Comparison of ENCODE assay signal across 16 cellular contexts in the genomic region with DNA sequence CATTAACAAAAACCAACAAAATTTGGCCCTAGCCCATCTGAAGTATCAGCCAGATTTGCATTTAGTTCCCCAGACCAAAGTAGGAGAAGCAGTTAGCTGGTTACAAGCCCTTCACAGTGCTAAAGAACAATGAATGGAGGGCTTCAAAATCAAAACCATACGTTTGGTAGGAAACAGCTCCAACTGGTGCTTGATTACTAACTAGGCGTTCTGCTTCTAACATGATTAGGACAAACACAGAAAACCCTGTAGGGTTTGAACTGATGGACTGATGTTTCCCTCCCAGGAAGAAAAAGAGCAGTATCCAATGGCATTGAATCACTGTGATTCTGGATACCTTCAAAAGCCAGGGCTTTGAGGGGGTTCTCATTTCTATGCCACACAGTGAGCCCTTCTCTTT. TPM values are rescaled to one million over a fixed set of nuclear protein-coding genes. Genes with fewer than 3 reads are reported as not detected.
A peak's percentile ranks its signal among the peaks of the same experiment; 100 is the strongest.
DNase-seq lines count a peak whose midpoint lies in the region; ATAC-seq, FAIRE-seq and TF ChIP-seq lines count a peak whose summit lies in the region.
"Had no signal": no experiment of that assay in that cellular context is flagged by ENCODE, and none has a peak within 500 bp of the region (broad histone marks: within the 10 kb centered on the region; RNA-seq: fewer than 3 reads in every experiment).

No MANE protein-coding gene starts in this region.

- H3K9me3 ChIP-seq in HepG2 (ENCODE audit: low read length) (no peaks in the 10 kb centered on the region), upper lobe of right lung (no peaks in the 10 kb centered on the region)
- H3K9me3 ChIP-seq: right atrium auricular region, transverse colon had no signal

- CTCF ChIA-PET in HepG2 (lab: Yijun Ruan, JAX; ENCODE audit: low intra/inter-chr PET ratio, low total read pairs): no interaction called here

- TF ChIP-seq EP300 in HepG2 (IDR thresholded peaks at IDR 0.05; ENCODE audit: low read depth in 2 of 2, low read length in 2 of 2) (no peak), HepG2 (CRISPR knock-in tag; IDR thresholded peaks at IDR 0.05; ENCODE audit: borderline replicate concordance) (no peak)

- no peaks in the 10 kb centered on the region for H3K27me3 Mint-ChIP-seq in natural killer cell treated with Interleukin-12 subunit alpha and Interleukin-12 subunit beta and Interleukin-15 and Interleukin-18, amount 100 ng/mL, for 72 hours
- H3K27me3 Mint-ChIP-seq in natural killer cell (ENCODE audit: low read depth in 2 of 2): peaks cover 7 to 11% of the 10 kb centered on the region in 2 donors
- H3K27me3 Mint-ChIP-seq: naive thymus-derived CD8-positive, alpha-beta T cell had no signal

- no peak for TF ChIP-seq RAD21 in HepG2 (CRISPR knock-in tag; IDR thresholded peaks at IDR 0.05)

- no peak overlapping the region for H3K4me2 ChIP-seq in HepG2 (ENCODE audit: low read depth, low read length)

- H3K27me3 ChIP-seq in HepG2 (ENCODE audit: control insufficient read depth in 1 of 2, insufficient read depth in 2 of 2, low read length in 2 of 2): no peaks in the 10 kb centered on the region
- H3K27me3 ChIP-seq in upper lobe of right lung: no peaks in the 10 kb centered on the region
- H3K27me3 ChIP-seq: right atrium auricular region, transverse colon had no signal

- H3K27ac Mint-ChIP-seq in natural killer cell treated with Interleukin-12 subunit alpha and Interleukin-12 subunit beta and Interleukin-15 and Interleukin-18, amount 100 ng/mL, for 72 hours: peak overlapping the region in 1 of 2 donors; percentile 73
- no peak overlapping the region for H3K27ac Mint-ChIP-seq in natural killer cell
- H3K27ac Mint-ChIP-seq: naive thymus-derived CD8-positive, alpha-beta T cell had no signal

- no peak overlapping the region for H3K9ac ChIP-seq in HepG2 (ENCODE audit: insufficient read depth, low read depth, low read length)

- H3K27ac ChIP-seq in HepG2 (ENCODE audit: extremely low read length, insufficient read depth, low read length): no peak overlapping the region
- H3K27ac ChIP-seq in upper lobe of right lung: peak overlapping the region; percentile 4
- H3K27ac ChIP-seq: right atrium auricular region, transverse colon had no signal

- H3K36me3 ChIP-seq in HepG2 (replicated peaks in 1 of 2; ENCODE audit: control insufficient read depth in 1 of 2, insufficient read depth in 2 of 2, low read length in 2 of 2): no peaks in the 10 kb centered on the region
- H3K36me3 ChIP-seq in upper lobe of right lung: no peaks in the 10 kb centered on the region
- H3K36me3 ChIP-seq: right atrium auricular region, transverse colon had no signal

- H3K4me1 Mint-ChIP-seq in natural killer cell treated with Interleukin-12 subunit alpha and Interleukin-12 subunit beta and Interleukin-15 and Interleukin-18, amount 100 ng/mL, for 72 hours (ENCODE audit: low read depth in 2 of 2): peaks cover 40 to 44% of the 10 kb centered on the region in 2 donors
- H3K4me1 Mint-ChIP-seq in natural killer cell: peaks cover 8 to 9% of the 10 kb centered on the region in 2 donors

- intact Hi-C loops in natural killer cell (cut with micrococcal nuclease) (no loop called here), HepG2 (cut with micrococcal nuclease; ENCODE audit: unreplicated experiment) (no loop called here), upper lobe of right lung (cut with DNase I) (no loop called here), left colon (cut with DNase I, micrococcal nuclease) (no loop called here)

- H2AFZ ChIP-seq in HepG2 (ENCODE audit: low read length): no peak overlapping the region

- H3K4me3 Mint-ChIP-seq in natural killer cell treated with Interleukin-12 subunit alpha and Interleukin-12 subunit beta and Interleukin-15 and Interleukin-18, amount 100 ng/mL, for 72 hours: peak overlapping the region; percentile 21
- no peak overlapping the region for H3K4me3 Mint-ChIP-seq in natural killer cell

- BruUV-seq in HepG2 (replicated peaks; lab: Mats Ljungman, UMichigan): no TSS peak

- ATAC-seq in natural killer cell treated with Interleukin-12 subunit alpha and Interleukin-12 subunit beta and Interleukin-15 and Interleukin-18, amount 100 ng/mL, for 72 hours: no peak
- ATAC-seq in natural killer cell: no peak
- no peak for ATAC-seq in HepG2
- no peak for ATAC-seq in upper lobe of right lung
- no peak for ATAC-seq in HG03469 (IDR thresholded peaks at IDR 0.05; ENCODE audit: unreplicated experiment)
- ATAC-seq in left colon: no peak

- peaks cover 4% of the 10 kb centered on the region for H3K36me3 Mint-ChIP-seq in natural killer cell treated with Interleukin-12 subunit alpha and Interleukin-12 subunit beta and Interleukin-15 and Interleukin-18, amount 100 ng/mL, for 72 hours
- H3K36me3 Mint-ChIP-seq in natural killer cell: no peaks in the 10 kb centered on the region
- H3K36me3 Mint-ChIP-seq: naive thymus-derived CD8-positive, alpha-beta T cell had no signal

- H3K4me1 ChIP-seq in HepG2 (ENCODE audit: insufficient read depth, low read length) (peaks cover 4% of the 10 kb centered on the region), upper lobe of right lung (peaks cover 36% of the 10 kb centered on the region)

- no peak for TF ChIP-seq POLR2A in HepG2 (IDR thresholded peaks at IDR 0.05; ENCODE audit: insufficient read depth in 1 of 2, low read depth in 2 of 2, low read length in 2 of 2)

- POLR2A ChIA-PET in HepG2 (lab: Yijun Ruan, JAX): no interaction called here

- peak; percentile 8 for FAIRE-seq in HepG2 (lab: Jason Lieb, UNC)
- FAIRE-seq: D721Med had no signal

- H4K20me1 ChIP-seq in HepG2 (ENCODE audit: insufficient read depth, low read length): no peaks in the 10 kb centered on the region

- no peak overlapping the region for H3K4me3 ChIP-seq in astrocyte of the spinal cord (ENCODE audit: low read depth, low read length)
- H3K4me3 ChIP-seq in HepG2 (replicated peaks in 1 of 3; ENCODE audit: insufficient read depth in 1 of 3, low read depth in 2 of 3, low read length in 3 of 3): no peak overlapping the region
- no peak overlapping the region for H3K4me3 ChIP-seq in upper lobe of right lung
- H3K4me3 ChIP-seq: right atrium auricular region, transverse colon had no signal

- no peak for DNase-seq in natural killer cell treated with Interleukin-12 subunit alpha and Interleukin-12 subunit beta and Interleukin-15 and Interleukin-18, amount 100 ng/mL, for 72 hours (ENCODE audit: low spot score)
- DNase-seq in natural killer cell (no peak), astrocyte of the spinal cord (ENCODE audit: low read depth, low spot score) (peak; percentile 26), HepG2 (ENCODE audit: low spot score) (no peak), upper lobe of right lung (no peak), hippocampal formation (lab: John Stamatoyannopoulos, UW) (no peak), left colon (no peak)
- DNase-seq: activated CD8-positive, alpha-beta memory T cell treated with anti-CD3 and anti-CD28 coated beads, Interleukin-2, amount 50 U/mL, for 4 hours; naive thymus-derived CD8-positive, alpha-beta T cell; NCI-H187 treated with DMSO at 0.1 percent for 48 hours; NCI-H524 treated with DMSO at 0.1 percent for 48 hours; stimulated activated CD4-positive, alpha-beta T cell treated with anti-CD3 and anti-CD28 coated beads, Interleukin-4, amount 100 ng/mL, for 1 hour; transverse colon had no signal

- in situ Hi-C loops in astrocyte of the spinal cord (cut with HindIII; ENCODE audit: low sequenced_read_pairs) (loop anchor here (25.0 kb wide), 1 partner anchor 341 kb away; no protein-coding TSS in a partner anchor), HepG2 (cut with HindIII; ENCODE audit: extremely low pct_ligation_motif_present, low pct_unique_long_range_greater_than_20kb) (no loop called here)

- H3K79me2 ChIP-seq in HepG2 (ENCODE audit: insufficient read depth, low read length): no peaks in the 10 kb centered on the region

- TF ChIP-seq CTCF in natural killer cell (IDR thresholded peaks at IDR 0.05): no peak
- no peak for TF ChIP-seq CTCF in astrocyte of the spinal cord (IDR thresholded peaks at IDR 0.05; ENCODE audit: low read depth, low read length)
- no peak for TF ChIP-seq CTCF in HepG2 (CRISPR knock-in tag; IDR thresholded peaks at IDR 0.05)
- no peak for TF ChIP-seq CTCF in upper lobe of right lung (IDR thresholded peaks at IDR 0.05)

- WGBS in HepG2 (ENCODE audit: low lambda C conversion rate): 8% methylated on average over 2 of the region's 2 CpGs

- no peaks in the 10 kb centered on the region for H3K9me3 Mint-ChIP-seq in natural killer cell treated with Interleukin-12 subunit alpha and Interleukin-12 subunit beta and Interleukin-15 and Interleukin-18, amount 100 ng/mL, for 72 hours
- H3K9me3 Mint-ChIP-seq in natural killer cell: no peaks in the 10 kb centered on the region
- H3K9me3 Mint-ChIP-seq: naive thymus-derived CD8-positive, alpha-beta T cell had no signal

TF ChIP-seq in HepG2, 621 proteins besides CTCF, POLR2A, EP300 and RAD21:
- TF ChIP-seq NKX3-1 (CRISPR knock-in tag; IDR thresholded peaks at IDR 0.05): no peak

RNA-seq across cellular contexts. Expression of a gene that starts 20.5 kb away (rescaled TPM):
- 100 to 1,000 TPM; 133 to 241 TPM for total RNA-seq in natural killer cell treated with Interleukin-12 subunit alpha and Interleukin-12 subunit beta and Interleukin-15 and Interleukin-18, amount 100 ng/mL, for 72 hours
- total RNA-seq in natural killer cell (100 to 1,000 TPM; 264 to 339 (median 304) TPM), HepG2 (2016; rRNA removed; fragmentation: Illumina TruSeq; extraction: Trizol) (not detected in 2 replicates), upper lobe of right lung (8.0 TPM), left colon (1 to 10 TPM; 1.7 to 2.3 TPM)
- total RNA-seq in HepG2 (2016; cell fraction: cytosol; rRNA removed; fragmentation: Illumina TruSeq; extraction: Trizol; ENCODE audit: low read depth): not detected in 2 replicates
- 0.09 TPM in 1 of 2 replicates, not detected in the other for total RNA-seq in HepG2 (2016; cell fraction: insoluble cytoplasmic fraction; rRNA removed; fragmentation: Illumina TruSeq; extraction: Trizol)
- 0.09 TPM in 1 of 2 replicates, not detected in the other for total RNA-seq in HepG2 (2016; cell fraction: membrane; rRNA removed; fragmentation: Illumina TruSeq; extraction: Trizol)
- 0.43 TPM in 1 of 2 replicates, not detected in the other for total RNA-seq in HepG2 (2016; cell fraction: nucleus; rRNA removed; fragmentation: Illumina TruSeq; extraction: Trizol)
- 0.37 and 0.40 TPM in 2 replicates for polyA plus RNA-seq in HepG2 (2011; rRNA removed)
- 0.14 and 0.19 TPM in 2 replicates for polyA plus RNA-seq in HepG2 (2011; cell fraction: cytosol; rRNA removed)
- 1.0 and 1.4 TPM in 2 replicates for polyA plus RNA-seq in HepG2 (2011; cell fraction: nucleus; rRNA removed)
- polyA plus RNA-seq in HepG2 (2012): 0.20 and 0.23 TPM in 2 replicates
- not detected in 2 replicates for polyA plus RNA-seq in HepG2 (2016; cell fraction: cytosol; fragmentation: Illumina TruSeq; extraction: Trizol; ENCODE audit: low read depth)
- not detected in 2 replicates for polyA plus RNA-seq in HepG2 (2016; cell fraction: insoluble cytoplasmic fraction; fragmentation: Illumina TruSeq; extraction: Trizol; ENCODE audit: low read depth)
- polyA plus RNA-seq in HepG2 (2016; cell fraction: membrane; fragmentation: Illumina TruSeq; extraction: Trizol; ENCODE audit: low read depth): not detected in 2 replicates
- 0.16 and 0.21 TPM in 2 replicates for polyA plus RNA-seq in HepG2 (2016; cell fraction: nucleus; fragmentation: Illumina TruSeq; extraction: Trizol; ENCODE audit: insufficient read depth, low read depth)
- polyA minus RNA-seq in HepG2 (2011; rRNA and poly(A)+ RNA removed; ENCODE audit: low replicate concordance): 0.50 and 0.63 TPM in 2 replicates
- 0.30 TPM in 1 of 2 replicates, not detected in the other for polyA minus RNA-seq in HepG2 (2011; cell fraction: cytosol; rRNA and poly(A)+ RNA removed)
- polyA minus RNA-seq in HepG2 (2011; cell fraction: nucleus; rRNA and poly(A)+ RNA removed): 3.6 and 4.0 TPM in 2 replicates

Comparison
In these comparisons a context has a peak if more than half of its experiments do, and no peak if none do; other contexts are left out.
1. RNA of a gene that starts 20.5 kb away (total RNA-seq): 264 to 339 TPM in natural killer cell and 133 to 241 TPM in natural killer cell treated with Interleukin-12 subunit alpha and Interleukin-12 subunit beta and Interleukin-15 and Interleukin-18, amount 100 ng/mL, for 72 hours; 8.0 TPM in upper lobe of right lung (single experiment), 1.7 to 2.3 TPM in left colon and 0.09 to 0.43 TPM in HepG2; every median in the first group is over 10 times any median in the second.